Comparison of ENCODE assay signal across 8 cellular contexts in the genomic region with DNA sequence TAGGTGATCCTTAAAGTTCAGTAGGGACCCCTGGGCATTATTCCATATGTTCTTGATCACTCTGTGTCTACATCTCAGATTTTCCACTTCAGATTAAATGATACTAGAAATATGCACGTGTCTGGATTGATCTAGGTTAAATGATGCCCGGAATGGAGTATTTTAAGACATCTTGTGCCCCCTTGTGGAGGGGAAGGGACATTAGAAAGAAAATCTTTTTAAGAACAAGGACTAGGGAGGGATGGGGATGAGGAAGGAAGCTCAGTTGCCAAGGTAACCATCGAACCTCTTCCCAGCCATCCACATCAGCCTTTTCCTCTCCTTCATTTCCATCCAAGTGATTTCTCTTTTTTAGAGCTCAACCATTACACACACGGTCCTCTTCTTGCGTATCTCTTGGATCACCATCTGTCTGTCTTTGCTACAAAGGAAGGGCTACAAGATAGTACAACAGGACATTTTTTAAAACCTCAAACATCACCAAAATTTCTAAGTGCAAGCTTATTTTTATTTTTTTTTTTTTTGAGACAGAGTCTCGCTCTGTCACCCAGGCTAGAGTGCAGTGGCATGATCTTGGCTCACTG. TPM values are rescaled to one million over a fixed set of nuclear protein-coding genes. Genes with fewer than 3 reads are reported as not detected.
DNase-seq lines count a peak whose midpoint lies in the region; ATAC-seq, FAIRE-seq and TF ChIP-seq lines count a peak whose summit lies in the region.

No MANE protein-coding gene starts in this region.

- peaks cover 9% of the 10 kb centered on the region for H3K27me3 ChIP-seq in lung (ENCODE audit: control insufficient read depth, insufficient read depth)

- H3K4me1 Mint-ChIP-seq in HFFc6 (ENCODE audit: low read depth): peaks cover 64% of the 10 kb centered on the region

- peak; percentile 88 for TF ChIP-seq CTCF in HFFc6 (IDR thresholded peaks at IDR 0.05)
- peak; percentile 33 for TF ChIP-seq CTCF in lung (IDR thresholded peaks at IDR 0.05; ENCODE audit: control extremely low read depth, extremely low read depth)

- H3K4me3 ChIP-seq in lung: no peak overlapping the region

- peak; percentile 7 for DNase-seq in NCI-H1092 treated with DMSO at 0.1 percent for 48 hours (lab: John Stamatoyannopoulos, UW)
- no peak for DNase-seq in NCI-H1092 (lab: John Stamatoyannopoulos, UW)
- DNase-seq in HFFc6: peak; percentile 51
- DNase-seq in RCC 7860 (ENCODE audit: low spot score): peak; percentile 48
- DNase-seq in cerebellum (ENCODE audit: low spot score): peak; percentile 66
- no peak for DNase-seq in lung (ENCODE audit: low spot score)
- DNase-seq in mesenteric fat pad (ENCODE audit: low spot score): no peak
- DNase-seq in NCI-H446 treated with DMSO at 0.1 percent for 48 hours (lab: John Stamatoyannopoulos, UW): no peak

- H3K4me1 ChIP-seq in lung (ENCODE audit: control insufficient read depth in 2 of 2, insufficient read depth in 2 of 2, low read length in 2 of 2): no peaks in the 10 kb centered on the region

- H3K9me3 Mint-ChIP-seq in HFFc6: no peaks in the 10 kb centered on the region

- no peaks in the 10 kb centered on the region for H3K9me3 ChIP-seq in lung (ENCODE audit: control insufficient read depth in 2 of 2, insufficient read depth in 1 of 2, low read length in 1 of 2)

- H3K27ac Mint-ChIP-seq in HFFc6: no peak overlapping the region

- no peak overlapping the region for H3K4me3 Mint-ChIP-seq in HFFc6

- peaks cover 6% of the 10 kb centered on the region; the same call in 1 of the 2 replicates for H3K27me3 Mint-ChIP-seq in HFFc6 (ENCODE audit: insufficient read depth)

- no peaks in the 10 kb centered on the region for H3K36me3 ChIP-seq in lung (ENCODE audit: control insufficient read depth in 2 of 2, insufficient read depth in 2 of 2, low read length in 2 of 2)

- no peak for ATAC-seq in lung (ENCODE audit: insufficient read depth, low FRiP score)

- no peaks in the 10 kb centered on the region for H3K36me3 Mint-ChIP-seq in HFFc6 (ENCODE audit: low read depth)

- no peak for FAIRE-seq in RCC 7860 (lab: Jason Lieb, UNC)

- no peak overlapping the region for H3K27ac ChIP-seq in lung (ENCODE audit: low read depth in 1 of 2, low read length in 1 of 2)

- 27 to 34% methylated on average over 6 of the region's 6 CpGs for WGBS in lung, 2 donors

RNA-seq across cellular contexts. Expression of gene PRSS2, which starts 40.5 kb away (rescaled TPM):
- not detected for total RNA-seq in HFFc6 (2021; fragmentation: NEBNext Ultra II Directional; extraction: Animal tissue kit (Norgen Biotek cat#: 25700))
- total RNA-seq in cerebellum: not detected
- total RNA-seq in lung: 10 to 100 TPM in 1 of 2 donors, not detected in 1; 47.9 TPM
- 1 to 10 TPM in 1 of 2 donors, under 1 TPM in 1; 0.35 to 1.7 TPM for polyA plus RNA-seq in lung
- total RNA-seq in mesenteric fat pad: 9.3 TPM

RNA-seq across cellular contexts. Expression of gene EPHB6, which starts 43.6 kb away (rescaled TPM):
- under 1 TPM; 0.26 to 0.69 (median 0.33) TPM for total RNA-seq in HFFc6 (2021; fragmentation: NEBNext Ultra II Directional; extraction: Animal tissue kit (Norgen Biotek cat#: 25700))
- total RNA-seq in cerebellum: 11.7 TPM
- 10 to 100 TPM; 18.5 to 18.8 TPM for total RNA-seq in lung
- 1 to 10 TPM; 3.2 to 8.5 TPM for polyA plus RNA-seq in lung
- 6.3 TPM for total RNA-seq in mesenteric fat pad

Comparison
In these comparisons a context has a peak if more than half of its experiments do, and no peak if none do; other contexts are left out.
1. DNase-seq: peak in NCI-H1092 treated with DMSO at 0.1 percent for 48 hours (single experiment), HFFc6 (single experiment), RCC 7860 (single experiment) and cerebellum (single experiment); none in NCI-H1092 (single experiment), lung (single experiment), mesenteric fat pad (single experiment) and NCI-H446 treated with DMSO at 0.1 percent for 48 hours (single experiment).